21 cellular contexts compared by ENCODE assay signal in genomic region chr3:122512284-122512683, GRCh38. TPM values are rescaled to one million over a fixed set of nuclear protein-coding genes. Genes with fewer than 3 reads are reported as not detected.
DNase-seq lines count a peak whose midpoint lies in the region; ATAC-seq and TF ChIP-seq lines count a peak whose summit lies in the region.
"Had no signal": no experiment of that assay in that cellular context is flagged by ENCODE, and none has a peak within 500 bp of the region (broad histone marks: within the 10 kb centered on the region; RNA-seq: fewer than 3 reads in every experiment).

No MANE protein-coding gene starts in this region.

- H3K4me1 Mint-ChIP-seq in CD4-positive, alpha-beta T cell (ENCODE audit: low read depth), result peaks cover 63% of the 10 kb centered on the region
- H3K4me1 Mint-ChIP-seq in chondrocyte (ENCODE audit: low read depth) (peaks cover 43% of the 10 kb centered on the region), neural crest cell (peaks cover 42% of the 10 kb centered on the region)
- H3K4me1 Mint-ChIP-seq in effector memory CD8-positive, alpha-beta T cell (ENCODE audit: low read depth in 2 of 2), result peaks cover 42 to 61% of the 10 kb centered on the region in 2 donors

- peaks cover 19% of the 10 kb centered on the region for H3K36me3 Mint-ChIP-seq in CD4-positive, alpha-beta T cell (ENCODE audit: low read depth)
- H3K36me3 Mint-ChIP-seq in chondrocyte (ENCODE audit: low read depth) (peaks cover 2% of the 10 kb centered on the region), neural crest cell (ENCODE audit: low read depth) (peaks cover 4% of the 10 kb centered on the region)
- peaks cover 12% of the 10 kb centered on the region for H3K36me3 Mint-ChIP-seq in effector memory CD8-positive, alpha-beta T cell (ENCODE audit: insufficient read depth)

- H3K4me3 Mint-ChIP-seq in CD4-positive, alpha-beta T cell, result peak overlapping the region; percentile 13
- H3K4me3 Mint-ChIP-seq in chondrocyte (ENCODE audit: unreplicated experiment), result no peak overlapping the region
- H3K4me3 Mint-ChIP-seq in neural crest cell, result peak overlapping the region; percentile 58
- H3K4me3 Mint-ChIP-seq in effector memory CD8-positive, alpha-beta T cell, result peak overlapping the region in 1 of 2 donors; percentile 34

- no peak for ATAC-seq in CD4-positive, alpha-beta T cell (ENCODE audit: poor library complexity)
- ATAC-seq in HG02623 (IDR thresholded peaks at IDR 0.05; ENCODE audit: unreplicated experiment), result no peak
- ATAC-seq in effector memory CD8-positive, alpha-beta T cell (replicated peaks), result no peak
- ATAC-seq: pancreas had no signal

- H3K27me3 ChIP-seq in CD4-positive, alpha-beta T cell (ENCODE audit: control insufficient read depth, insufficient read depth, low read length), result no peaks in the 10 kb centered on the region
- no peaks in the 10 kb centered on the region for H3K27me3 ChIP-seq in HUES48 (ENCODE audit: control insufficient read depth, insufficient read depth, low read length)
- H3K27me3 ChIP-seq: pancreas had no signal

- no peak overlapping the region for H3K27ac ChIP-seq in CD4-positive, alpha-beta T cell (ENCODE audit: low read depth, low read length)
- H3K27ac ChIP-seq in HUES48 (ENCODE audit: low read depth, low read length), result no peak overlapping the region
- H3K27ac ChIP-seq: KMS-11, pancreas had no signal

- POLR2A ChIA-PET in CD4-positive, alpha-beta T cell (lab: Charles Lee), result no interaction called here

- peaks cover 47% of the 10 kb centered on the region for H3K4me1 ChIP-seq in HUES48 (ENCODE audit: control insufficient read depth, insufficient read depth, low read length)

- CTCF ChIA-PET in CD4-positive, alpha-beta T cell (lab: Charles Lee), result interaction anchor here (1.4 kb wide), 1 partner anchor 120 kb away, joined by 3 read pairs; no protein-coding TSS in a partner anchor

- H3K9ac ChIP-seq in HUES48 (ENCODE audit: low read depth, low read length), result no peak overlapping the region
- H3K9ac ChIP-seq: KMS-11 had no signal

- H3K27ac Mint-ChIP-seq in CD4-positive, alpha-beta T cell, result no peak overlapping the region
- H3K27ac Mint-ChIP-seq in chondrocyte (ENCODE audit: unreplicated experiment) (peak overlapping the region; percentile 8), neural crest cell (ENCODE audit: unreplicated experiment) (no peak overlapping the region)
- H3K27ac Mint-ChIP-seq in effector memory CD8-positive, alpha-beta T cell, result peak overlapping the region in 1 of 2 donors; percentile 60

- no peaks in the 10 kb centered on the region for H3K9me3 Mint-ChIP-seq in CD4-positive, alpha-beta T cell
- H3K9me3 Mint-ChIP-seq in chondrocyte (ENCODE audit: low read depth) (no peaks in the 10 kb centered on the region), neural crest cell (no peaks in the 10 kb centered on the region)
- H3K9me3 Mint-ChIP-seq in effector memory CD8-positive, alpha-beta T cell, result peaks cover 0 to 3% of the 10 kb centered on the region in 2 donors
- H3K9me3 Mint-ChIP-seq: central memory CD8-positive, alpha-beta T cell had no signal

- no peak for DNase-seq in CD4-positive, alpha-beta T cell
- no peak for DNase-seq in chondrocyte (ENCODE audit: low spot score)
- DNase-seq in neural crest cell (ENCODE audit: low read depth, low spot score), result no peak
- no peak for DNase-seq in cortex of kidney (lab: John Stamatoyannopoulos, UW)
- no peak for DNase-seq in kidney tubule cell (ENCODE audit: low spot score)
- no peak for DNase-seq in effector memory CD8-positive, alpha-beta T cell
- DNase-seq: effector memory CD4-positive, alpha-beta T cell; HCEC 1CT; kidney glomerular epithelial cell; midbrain; NCI-H1105 treated with DMSO at 0.1 percent for 48 hours; NCI-H526; pancreas; Right ventricle myocardium superior; small intestine; stimulated activated CD4-positive, alpha-beta T cell treated with anti-CD3 and anti-CD28 coated beads, Interleukin-4, amount 100 ng/mL, for 4 hours; T-helper 1 cell had no signal

- H3K36me3 ChIP-seq in HUES48 (ENCODE audit: control insufficient read depth, insufficient read depth, low read length), result no peaks in the 10 kb centered on the region
- H3K36me3 ChIP-seq: pancreas had no signal

- no peaks in the 10 kb centered on the region for H3K27me3 Mint-ChIP-seq in CD4-positive, alpha-beta T cell
- H3K27me3 Mint-ChIP-seq in chondrocyte (ENCODE audit: low read depth), result no peaks in the 10 kb centered on the region
- H3K27me3 Mint-ChIP-seq in neural crest cell (ENCODE audit: low read depth), result peaks cover 2% of the 10 kb centered on the region
- H3K27me3 Mint-ChIP-seq in effector memory CD8-positive, alpha-beta T cell, result no peaks in the 10 kb centered on the region
- H3K27me3 Mint-ChIP-seq: central memory CD8-positive, alpha-beta T cell had no signal

- intact Hi-C loops in CD4-positive, alpha-beta T cell (cut with DNase I, micrococcal nuclease), result loop anchor here (5.0 to 10.0 kb wide), 3 partner anchors 55 to 1073 kb away; partner anchors contain the start of genes EAF2 (in 1 of the 2), HACD2 (in 1 of the 2) and IQCB1 (in 1 of the 2)

- peak overlapping the region; percentile 86 for H3K4me3 ChIP-seq in HUES48 (ENCODE audit: low read depth, low read length)
- H3K4me3 ChIP-seq: pancreas had no signal

- no peak for TF ChIP-seq CTCF in CD4-positive, alpha-beta T cell (IDR thresholded peaks at IDR 0.05)
- TF ChIP-seq CTCF in chondrocyte (IDR thresholded peaks at IDR 0.05), result no peak
- TF ChIP-seq CTCF in neural crest cell (conservative IDR thresholded peaks at IDR 0.05), result no peak

- no peaks in the 10 kb centered on the region for H3K9me3 ChIP-seq in CD4-positive, alpha-beta T cell (ENCODE audit: control insufficient read depth, low read length)
- H3K9me3 ChIP-seq in HUES48 (ENCODE audit: control insufficient read depth, insufficient read depth, low read length), result no peaks in the 10 kb centered on the region
- H3K9me3 ChIP-seq: pancreas had no signal

RNA-seq across cellular contexts. Expression of gene KPNA1, which starts 2.5 kb away (rescaled TPM):
- 10 to 100 TPM; 46.2 to 49.8 TPM for total RNA-seq in CD4-positive, alpha-beta T cell
- total RNA-seq in chondrocyte (80.6 to 88.9 TPM (median 85.6 TPM) in 3 replicates), neural crest cell (86.5 and 86.8 TPM in 2 replicates)

RNA-seq across cellular contexts. Expression of gene PARP9, which starts 51.8 kb away (rescaled TPM):
- total RNA-seq in CD4-positive, alpha-beta T cell, result 10 to 100 TPM; 13.2 to 14.4 TPM
- total RNA-seq in chondrocyte (9.0 to 16.5 TPM (median 9.1 TPM) in 3 replicates), neural crest cell (2.8 and 3.0 TPM in 2 replicates)

RNA-seq across cellular contexts. Expression of gene DTX3L, which starts 51.9 kb away (rescaled TPM):
- total RNA-seq in CD4-positive, alpha-beta T cell, result 10 to 100 TPM; 15.4 to 18.6 TPM
- total RNA-seq in chondrocyte (13.5 to 16.6 TPM (median 15.0 TPM) in 3 replicates), neural crest cell (4.9 and 6.3 TPM in 2 replicates)
